In the genomic region with DNA sequence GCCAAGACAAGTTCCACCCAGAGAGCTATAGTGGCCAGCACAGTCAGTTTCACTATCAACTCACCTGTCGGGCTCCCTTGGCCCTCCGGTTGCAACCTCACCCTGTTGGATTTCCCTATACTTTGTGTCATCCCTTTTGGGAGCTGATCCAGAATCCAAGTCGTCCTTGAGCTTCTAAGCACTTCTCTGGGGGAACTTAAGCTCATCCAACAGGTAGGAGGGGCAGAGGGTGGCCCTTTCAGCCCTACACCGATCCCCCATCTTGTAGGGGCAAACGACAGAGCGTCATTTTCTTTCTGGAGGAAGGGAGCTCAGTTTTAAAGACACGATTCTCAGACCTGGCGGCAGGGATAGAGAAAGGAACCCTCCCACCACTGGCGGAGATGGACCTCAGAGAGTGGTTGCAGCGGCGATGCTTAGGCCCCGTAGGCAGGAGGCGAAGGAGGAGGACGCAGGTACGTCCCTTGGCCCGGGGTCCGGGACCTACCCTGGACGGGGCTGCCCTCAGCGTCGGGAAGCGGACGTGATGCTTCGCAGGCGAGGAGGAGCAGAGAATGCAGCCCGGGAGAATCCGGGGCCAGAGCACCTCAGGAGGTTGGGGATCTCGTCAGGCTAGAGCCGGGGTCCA, we compare ENCODE assay signal across 8 cellular contexts. TPM values are rescaled to one million over a fixed set of nuclear protein-coding genes. Genes with fewer than 3 reads are reported as not detected.
A peak's percentile ranks its signal among the peaks of the same experiment; 100 is the strongest.
DNase-seq lines count a peak whose midpoint lies in the region; ATAC-seq and TF ChIP-seq lines count a peak whose summit lies in the region.

No MANE protein-coding gene starts in this region.

- H3K36me3 ChIP-seq in esophagus squamous epithelium (peaks cover 0 to 13% (median 0%) of the 10 kb centered on the region in 3 donors), neural cell (ENCODE audit: insufficient read depth, low read length) (no peaks in the 10 kb centered on the region)

- H3K4me3 ChIP-seq in esophagus squamous epithelium: peak overlapping the region; percentile 83 to 99 (median 90)
- H3K4me3 ChIP-seq in neural cell (ENCODE audit: low read length): peak overlapping the region; percentile 99

- ATAC-seq in GM18502 (IDR thresholded peaks at IDR 0.05; ENCODE audit: poor library complexity, unreplicated experiment) (peak; percentile 35), HG03095 (IDR thresholded peaks at IDR 0.05; ENCODE audit: unreplicated experiment) (peak; percentile 22), GM19463 (IDR thresholded peaks at IDR 0.05; ENCODE audit: unreplicated experiment) (no peak)

- H3K4me1 ChIP-seq in esophagus squamous epithelium: peaks cover 17 to 37% (median 22%) of the 10 kb centered on the region in 3 donors

- H3K9me3 ChIP-seq in esophagus squamous epithelium (peaks cover 0 to 3% (median 0%) of the 10 kb centered on the region in 3 donors), neural cell (ENCODE audit: low read length) (no peaks in the 10 kb centered on the region)

- DNase-seq in T-helper 9 cell: peak; percentile 4
- no peak for DNase-seq in esophagus squamous epithelium (lab: John Stamatoyannopoulos, UW)
- DNase-seq in iPS-NIHi7 (ENCODE audit: extremely low spot score): no peak

- H4K20me1 ChIP-seq in neural cell (ENCODE audit: insufficient read depth): no peaks in the 10 kb centered on the region

- no peaks in the 10 kb centered on the region for H3F3A ChIP-seq in neural cell (ENCODE audit: insufficient read depth, low read length, poor library complexity, severe bottlenecking)

- H3K27ac ChIP-seq in 22Rv1 (peak overlapping the region; percentile 93), esophagus squamous epithelium (peak overlapping the region; percentile 96 to 100 (median 98)), neural cell (ENCODE audit: low read length) (peak overlapping the region; percentile 93)

- H3K9me2 ChIP-seq in neural cell (ENCODE audit: insufficient read depth, low read length): no peaks in the 10 kb centered on the region

- no peak for TF ChIP-seq RAD21 in neural cell (conservative IDR thresholded peaks at IDR 0.05)

- intact Hi-C loops in esophagus squamous epithelium (cut with DNase I): no loop called here

- WGBS in esophagus squamous epithelium, 2 donors: 1 to 12% methylated on average over 3 to 23 of the region's 28 CpGs

- H3K4me2 ChIP-seq in neural cell (ENCODE audit: low read length): peak overlapping the region; percentile 71

- peak overlapping the region; percentile 97 for H3K9ac ChIP-seq in neural cell (ENCODE audit: low read length)

- H3K27me3 ChIP-seq in esophagus squamous epithelium (no peaks in the 10 kb centered on the region), neural cell (ENCODE audit: insufficient read depth, low read depth, low read length) (no peaks in the 10 kb centered on the region)

- peak overlapping the region; percentile 94 for H2AFZ ChIP-seq in neural cell (ENCODE audit: low read depth, low read length)

- TF ChIP-seq CTCF in 22Rv1 (IDR thresholded peaks at IDR 0.05) (no peak), esophagus squamous epithelium (IDR thresholded peaks at IDR 0.05) (no peak), neural cell (IDR thresholded peaks at IDR 0.05; ENCODE audit: poor library complexity, severe bottlenecking) (no peak)

- no peak for TF ChIP-seq EP300 in neural cell (conservative IDR thresholded peaks at IDR 0.05; ENCODE audit: poor library complexity, severe bottlenecking)

- peaks cover 20% of the 10 kb centered on the region for H3K79me2 ChIP-seq in neural cell (replicated peaks; ENCODE audit: insufficient read depth, low read length)

- no peak for TF ChIP-seq POLR2A in esophagus squamous epithelium (IDR thresholded peaks at IDR 0.05)

TF ChIP-seq in neural cell, 6 proteins besides CTCF, POLR2A, EP300 and RAD21:
- TF ChIP-seq EZH2 (IDR thresholded peaks at IDR 0.05; ENCODE audit: borderline replicate concordance, insufficient read depth, low read length, poor library complexity, severe bottlenecking) (no peak), SMC3 (conservative IDR thresholded peaks at IDR 0.05; ENCODE audit: poor library complexity) (no peak), MXI1 (conservative IDR thresholded peaks at IDR 0.05; ENCODE audit: poor library complexity, severe bottlenecking) (no peak), POLR2AphosphoS5 (IDR thresholded peaks at IDR 0.05) (no peak), TAF1 (IDR thresholded peaks at IDR 0.05; ENCODE audit: low read depth) (no peak)
- TF ChIP-seq, protein P1, sequence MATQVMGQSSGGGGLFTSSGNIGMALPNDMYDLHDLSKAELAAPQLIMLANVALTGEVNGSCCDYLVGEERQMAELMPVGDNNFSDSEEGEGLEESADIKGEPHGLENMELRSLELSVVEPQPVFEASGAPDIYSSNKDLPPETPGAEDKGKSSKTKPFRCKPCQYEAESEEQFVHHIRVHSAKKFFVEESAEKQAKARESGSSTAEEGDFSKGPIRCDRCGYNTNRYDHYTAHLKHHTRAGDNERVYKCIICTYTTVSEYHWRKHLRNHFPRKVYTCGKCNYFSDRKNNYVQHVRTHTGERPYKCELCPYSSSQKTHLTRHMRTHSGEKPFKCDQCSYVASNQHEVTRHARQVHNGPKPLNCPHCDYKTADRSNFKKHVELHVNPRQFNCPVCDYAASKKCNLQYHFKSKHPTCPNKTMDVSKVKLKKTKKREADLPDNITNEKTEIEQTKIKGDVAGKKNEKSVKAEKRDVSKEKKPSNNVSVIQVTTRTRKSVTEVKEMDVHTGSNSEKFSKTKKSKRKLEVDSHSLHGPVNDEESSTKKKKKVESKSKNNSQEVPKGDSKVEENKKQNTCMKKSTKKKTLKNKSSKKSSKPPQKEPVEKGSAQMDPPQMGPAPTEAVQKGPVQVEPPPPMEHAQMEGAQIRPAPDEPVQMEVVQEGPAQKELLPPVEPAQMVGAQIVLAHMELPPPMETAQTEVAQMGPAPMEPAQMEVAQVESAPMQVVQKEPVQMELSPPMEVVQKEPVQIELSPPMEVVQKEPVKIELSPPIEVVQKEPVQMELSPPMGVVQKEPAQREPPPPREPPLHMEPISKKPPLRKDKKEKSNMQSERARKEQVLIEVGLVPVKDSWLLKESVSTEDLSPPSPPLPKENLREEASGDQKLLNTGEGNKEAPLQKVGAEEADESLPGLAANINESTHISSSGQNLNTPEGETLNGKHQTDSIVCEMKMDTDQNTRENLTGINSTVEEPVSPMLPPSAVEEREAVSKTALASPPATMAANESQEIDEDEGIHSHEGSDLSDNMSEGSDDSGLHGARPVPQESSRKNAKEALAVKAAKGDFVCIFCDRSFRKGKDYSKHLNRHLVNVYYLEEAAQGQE (IDR thresholded peaks at IDR 0.05; ENCODE audit: borderline replicate concordance): no peak

RNA-seq across cellular contexts. Expression of gene ZER1, which starts 0.5 kb away (rescaled TPM):
- total RNA-seq in esophagus squamous epithelium: 10 to 100 TPM; 20.1 to 51.4 (median 29.0) TPM
- polyA plus RNA-seq in neural cell: 30.6 and 32.2 TPM in 2 replicates
- 50.4 and 55.2 TPM in 2 replicates for polyA minus RNA-seq in neural cell

RNA-seq across cellular contexts. Expression of gene TBC1D13, which starts 15.8 kb away (rescaled TPM):
- 10 to 100 TPM in 3 of 4 donors, 1 to 10 TPM in 1; 9.6 to 17.9 (median 16.7) TPM for total RNA-seq in esophagus squamous epithelium
- polyA plus RNA-seq in neural cell: 24.4 and 30.0 TPM in 2 replicates
- polyA minus RNA-seq in neural cell: 16.1 and 16.9 TPM in 2 replicates

RNA-seq across cellular contexts. Expression of gene ENDOG, which starts 47.1 kb away (rescaled TPM):
- total RNA-seq in esophagus squamous epithelium: 10 to 100 TPM; 21.2 to 40.1 (median 36.5) TPM
- polyA plus RNA-seq in neural cell: 60.1 and 61.5 TPM in 2 replicates
- 29.5 and 36.0 TPM in 2 replicates for polyA minus RNA-seq in neural cell

RNA-seq across cellular contexts. Expression of gene ZDHHC12, which starts 47.3 kb away (rescaled TPM):
- 10 to 100 TPM; 51.5 to 99.4 (median 77.1) TPM for total RNA-seq in esophagus squamous epithelium
- polyA plus RNA-seq in neural cell: 0.09 TPM in 1 of 2 replicates, not detected in the other
- 1.5 TPM in 1 of 2 replicates, not detected in the other for polyA minus RNA-seq in neural cell

RNA-seq across cellular contexts. Expression of gene SPOUT1, which starts 58.4 kb away (rescaled TPM):
- 10 to 100 TPM; 14.0 to 29.2 (median 20.5) TPM for total RNA-seq in esophagus squamous epithelium
- polyA plus RNA-seq in neural cell: 26.7 and 34.7 TPM in 2 replicates
- polyA minus RNA-seq in neural cell: 18.3 and 18.4 TPM in 2 replicates
